35 cellular contexts compared by ENCODE assay signal in the genomic region with DNA sequence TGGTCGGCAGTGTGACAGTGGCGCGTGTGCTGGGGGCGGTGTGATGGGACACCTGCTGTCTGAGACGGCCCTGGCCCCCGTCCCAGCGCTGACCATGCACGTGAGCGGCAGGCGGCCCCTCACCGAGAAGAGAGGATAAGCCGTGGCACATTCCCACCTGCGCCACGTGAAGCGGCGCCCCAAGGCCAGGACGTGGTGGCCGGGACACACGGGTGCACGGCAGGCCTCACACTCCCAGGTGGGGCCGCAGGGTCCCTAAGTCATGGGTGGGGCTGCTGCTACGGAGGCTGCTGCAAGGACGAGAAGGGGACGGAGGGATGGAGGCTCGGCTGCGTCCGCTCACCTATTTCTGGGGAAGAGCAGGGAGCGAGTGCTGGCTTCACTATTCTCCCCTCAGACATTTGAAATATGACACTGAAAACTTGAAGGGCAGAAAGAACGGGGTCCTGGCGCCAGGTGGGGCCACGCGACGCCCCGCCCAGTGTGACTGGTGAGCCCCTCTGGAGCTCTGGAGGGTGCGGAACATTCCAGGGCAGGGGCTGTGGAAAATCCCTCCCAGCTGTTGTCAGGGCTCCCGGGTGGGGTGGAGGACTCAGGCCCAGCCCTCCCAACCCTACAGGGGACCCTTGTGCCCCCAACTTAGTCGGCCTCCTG. TPM values are rescaled to one million over a fixed set of nuclear protein-coding genes. Genes with fewer than 3 reads are reported as not detected.
"Had no signal": no experiment of that assay in that cellular context is flagged by ENCODE, and none has a peak within 500 bp of the region (broad histone marks: within the 10 kb centered on the region; RNA-seq: fewer than 3 reads in every experiment).

No MANE protein-coding gene starts in this region.

- DNase-seq: dermis blood vessel endothelial cell; effector memory CD4-positive, alpha-beta T cell; foreskin keratinocyte; heart left ventricle; left cardiac atrium; mesenchymal stem cell; mucosa of descending colon; naive B cell; sigmoid colon; stimulated activated CD4-positive, alpha-beta T cell treated with anti-CD3 and anti-CD28 coated beads, Interleukin-2, amount 100 ng/mL, for 24 hours; stimulated activated CD4-positive, alpha-beta T cell treated with anti-CD3 and anti-CD28 coated beads, Interleukin-4, amount 100 ng/mL, for 24 hours; stimulated activated naive CD4-positive, alpha-beta T cell treated with Interleukin-2 at 50 U/mL for 16 hours; stomach; thyroid gland; trophoblast cell had no signal

- H3K4me3 Mint-ChIP-seq: mesothelial cell of epicardium; naive B cell; natural killer cell treated with Interleukin-12 subunit alpha and Interleukin-12 subunit beta and Interleukin-15 and Interleukin-18, amount 100 ng/mL, for 72 hours; neural crest cell; stimulated activated effector memory CD8-positive, alpha-beta T cell treated with anti-CD3 and anti-CD28 coated beads, Interleukin-12 subunit alpha, Interleukin-12 subunit beta, amount 100 ng/mL, for 72 hours had no signal

- FAIRE-seq: endothelial cell of umbilical vein had no signal

- H3K9ac ChIP-seq: parathyroid adenoma had no signal

- H3K9me3 Mint-ChIP-seq: mesothelial cell of epicardium; naive B cell; natural killer cell treated with Interleukin-12 subunit alpha and Interleukin-12 subunit beta and Interleukin-15 and Interleukin-18, amount 100 ng/mL, for 72 hours; neural crest cell; stimulated activated effector memory CD8-positive, alpha-beta T cell treated with anti-CD3 and anti-CD28 coated beads, Interleukin-12 subunit alpha, Interleukin-12 subunit beta, amount 100 ng/mL, for 72 hours had no signal

- H3K4me3 ChIP-seq: coronary artery, esophagus muscularis mucosa, gastroesophageal sphincter, heart left ventricle, hepatocyte, left lung, mucosa of descending colon, sigmoid colon, stomach, thyroid gland had no signal

- H3K27ac Mint-ChIP-seq: mesothelial cell of epicardium; natural killer cell treated with Interleukin-12 subunit alpha and Interleukin-12 subunit beta and Interleukin-15 and Interleukin-18, amount 100 ng/mL, for 72 hours; progenitor cell of endocrine pancreas; stimulated activated effector memory CD8-positive, alpha-beta T cell treated with anti-CD3 and anti-CD28 coated beads, Interleukin-12 subunit alpha, Interleukin-12 subunit beta, amount 100 ng/mL, for 72 hours had no signal

- H3K9me3 ChIP-seq: esophagus muscularis mucosa, gastroesophageal sphincter, heart left ventricle, left lung, mucosa of descending colon, sigmoid colon, stomach, thyroid gland had no signal

- H3K79me2 ChIP-seq: hepatocyte, parathyroid adenoma had no signal

- ATAC-seq: foreskin keratinocyte; gastroesophageal sphincter; heart left ventricle; left cardiac atrium; left lung; mucosa of descending colon; natural killer cell treated with Interleukin-12 subunit alpha and Interleukin-12 subunit beta and Interleukin-15 and Interleukin-18, amount 100 ng/mL, for 72 hours; stimulated activated effector memory CD8-positive, alpha-beta T cell treated with anti-CD3 and anti-CD28 coated beads, Interleukin-12 subunit alpha, Interleukin-12 subunit beta, amount 100 ng/mL, for 72 hours had no signal

- H3K4me1 ChIP-seq: foreskin keratinocyte had no signal

- H3K36me3 ChIP-seq: heart left ventricle, left lung, thyroid gland had no signal

- H3K4me2 ChIP-seq: hepatocyte had no signal

- H2AFZ ChIP-seq: hepatocyte, parathyroid adenoma had no signal

- H3K27me3 ChIP-seq: hepatocyte, thyroid gland had no signal

- H3K27ac ChIP-seq: coronary artery, esophagus muscularis mucosa, foreskin keratinocyte, gastroesophageal sphincter, heart left ventricle, hepatocyte, left lung, parathyroid adenoma, sigmoid colon, stomach, thyroid gland had no signal

- H3K27me3 Mint-ChIP-seq: natural killer cell treated with Interleukin-12 subunit alpha and Interleukin-12 subunit beta and Interleukin-15 and Interleukin-18, amount 100 ng/mL, for 72 hours; progenitor cell of endocrine pancreas had no signal

RNA-seq across cellular contexts. Expression of gene CYP2W1, which starts 7.5 kb away (rescaled TPM):
- total RNA-seq: dermis blood vessel endothelial cell; endothelial cell of umbilical vein; epithelial cell of proximal tubule; fibroblast of lung; foreskin keratinocyte; gastroesophageal sphincter; heart left ventricle; kidney epithelial cell; left cardiac atrium; left lung; lung microvascular endothelial cell; natural killer cell treated with Interleukin-12 subunit alpha and Interleukin-12 subunit beta and Interleukin-15 and Interleukin-18, amount 100 ng/mL, for 72 hours; neural crest cell; osteoblast; skeletal muscle tissue; subcutaneous adipose tissue; temporal lobe; thyroid gland had no signal
- polyA plus RNA-seq: endothelial cell of umbilical vein, fibroblast of lung, foreskin keratinocyte, heart left ventricle had no signal

RNA-seq across cellular contexts. Expression of gene GPR146, which starts 53.9 kb away (rescaled TPM):
- total RNA-seq: foreskin keratinocyte, neural crest cell had no signal
- polyA plus RNA-seq: foreskin keratinocyte had no signal
